8 cellular contexts compared by ENCODE assay signal in the genomic region with DNA sequence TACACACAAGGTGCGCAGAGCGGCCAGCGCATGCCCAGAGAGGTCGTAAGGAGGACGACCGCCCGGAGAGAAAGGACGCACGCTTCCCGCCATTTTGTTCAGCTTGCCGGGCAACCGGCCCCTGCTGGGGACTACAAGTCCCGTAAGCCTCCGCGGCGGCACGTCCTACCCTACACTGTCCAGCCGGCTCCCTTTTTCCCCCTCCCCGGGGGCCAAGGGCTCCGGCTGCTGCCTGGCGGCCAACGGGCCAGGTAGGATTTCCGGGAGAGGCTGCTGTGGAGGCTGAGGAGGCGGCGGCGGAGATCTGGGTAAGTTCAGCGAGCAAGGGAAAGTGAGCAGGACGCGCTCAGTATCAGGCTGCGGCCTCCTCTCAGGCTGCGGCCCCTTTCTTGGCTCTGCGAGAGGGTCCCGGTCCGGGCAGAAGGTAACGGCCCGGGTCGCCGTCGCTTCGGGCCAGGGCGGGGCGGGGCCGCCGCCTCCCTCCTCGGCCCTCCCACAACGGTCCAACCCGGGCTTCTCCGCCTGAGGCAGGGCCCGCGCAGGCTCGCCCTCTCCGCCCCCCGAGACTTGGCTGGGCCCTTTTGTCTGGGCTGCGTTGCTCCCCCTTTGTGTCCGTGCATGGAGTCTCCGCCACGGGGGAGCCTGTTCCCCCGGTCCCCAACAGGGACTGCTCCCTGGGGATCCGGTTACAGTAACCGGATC. TPM values are rescaled to one million over a fixed set of nuclear protein-coding genes. Genes with fewer than 3 reads are reported as not detected.
DNase-seq lines count a peak whose midpoint lies in the region; ATAC-seq and TF ChIP-seq lines count a peak whose summit lies in the region.

Gene PHACTR4, plus strand, starts transcription at position 223 of the 702 bp plus-strand sequence. CDS start 37,708 bp downstream, outside the sequence.

- CTCF ChIA-PET in AG04450 (lab: Charles Lee) = interaction anchor here (0.6 to 4.6 kb wide), 3 partner anchors 10 to 597 kb away, joined by 3 to 30 read pairs (median 8); partner anchors contain the start of gene STX12

- peak within 1 kb of the TSS; percentile 87 for H3K27ac ChIP-seq in AG04450 (ENCODE audit: low read depth, low read length)

- no peak for TF ChIP-seq CTCF in AG04450 (IDR thresholded peaks at IDR 0.05; ENCODE audit: low read depth, low read length)

- H3K4me3 ChIP-seq in AG04450 (ENCODE audit: low read depth, low read length) = peak within 1 kb of the TSS; percentile 85

- H3K9me3 ChIP-seq in AG04450 (ENCODE audit: control insufficient read depth, insufficient read depth, low read length) = no peaks in the 10 kb centered on the region

- DNase-seq in AG04450 (ENCODE audit: low read depth, low spot score) (peak; percentile 82), NCI-H226 (peak; percentile 97), iris pigment epithelial cell (ENCODE audit: low read depth) (peak; percentile 94)
- peak; percentile 48 for DNase-seq in activated CD4-positive, CD25-positive, alpha-beta regulatory T cell treated with anti-CD3 and anti-CD28 coated beads, Interleukin-2, amount 50 U/mL, for 16 hours (ENCODE audit: low read depth, low spot score)
- peak; percentile 65 for DNase-seq in central memory CD4-positive, alpha-beta T cell
- DNase-seq in stimulated activated CD4-positive, alpha-beta T cell treated with anti-CD3 and anti-CD28 coated beads, Interleukin-12 subunit alpha, Interleukin-12 subunit beta, amount 100 ng/mL, for 24 hours (ENCODE audit: low read depth in 2 of 2) = peak; percentile 62 to 76

- ATAC-seq in GM18907 (IDR thresholded peaks at IDR 0.05; ENCODE audit: unreplicated experiment) = peak; percentile 86
- peak; percentile 68 for ATAC-seq in HG03159 (IDR thresholded peaks at IDR 0.05; ENCODE audit: unreplicated experiment)

- POLR2A ChIA-PET in AG04450 (lab: Yijun Ruan, JAX) = interaction anchor here (0.6 to 2.0 kb wide), 10 partner anchors 9 to 212 kb away, joined by 3 to 8 read pairs (median 4); partner anchors contain the start of genes MED18 and RCC1

- H3K27me3 ChIP-seq in AG04450 (ENCODE audit: control insufficient read depth, insufficient read depth, low read length) = no peaks in the 10 kb centered on the region

RNA-seq across cellular contexts. Expression of gene PHACTR4, which starts in this region (rescaled TPM):
- 12.3 and 15.2 TPM in 2 replicates for polyA plus RNA-seq in AG04450 (2011; rRNA removed)
- 14.0 and 14.9 TPM in 2 replicates for polyA minus RNA-seq in AG04450 (2011; rRNA and poly(A)+ RNA removed)

Comparison
In these comparisons a context has a peak if more than half of its experiments do, and no peak if none do; other contexts are left out.
1. Peak in every context shown above with its lines: DNase-seq, ATAC-seq, H3K4me3 ChIP-seq and H3K27ac ChIP-seq.